Comparison of ENCODE assay signal across 8 cellular contexts in the genomic region with DNA sequence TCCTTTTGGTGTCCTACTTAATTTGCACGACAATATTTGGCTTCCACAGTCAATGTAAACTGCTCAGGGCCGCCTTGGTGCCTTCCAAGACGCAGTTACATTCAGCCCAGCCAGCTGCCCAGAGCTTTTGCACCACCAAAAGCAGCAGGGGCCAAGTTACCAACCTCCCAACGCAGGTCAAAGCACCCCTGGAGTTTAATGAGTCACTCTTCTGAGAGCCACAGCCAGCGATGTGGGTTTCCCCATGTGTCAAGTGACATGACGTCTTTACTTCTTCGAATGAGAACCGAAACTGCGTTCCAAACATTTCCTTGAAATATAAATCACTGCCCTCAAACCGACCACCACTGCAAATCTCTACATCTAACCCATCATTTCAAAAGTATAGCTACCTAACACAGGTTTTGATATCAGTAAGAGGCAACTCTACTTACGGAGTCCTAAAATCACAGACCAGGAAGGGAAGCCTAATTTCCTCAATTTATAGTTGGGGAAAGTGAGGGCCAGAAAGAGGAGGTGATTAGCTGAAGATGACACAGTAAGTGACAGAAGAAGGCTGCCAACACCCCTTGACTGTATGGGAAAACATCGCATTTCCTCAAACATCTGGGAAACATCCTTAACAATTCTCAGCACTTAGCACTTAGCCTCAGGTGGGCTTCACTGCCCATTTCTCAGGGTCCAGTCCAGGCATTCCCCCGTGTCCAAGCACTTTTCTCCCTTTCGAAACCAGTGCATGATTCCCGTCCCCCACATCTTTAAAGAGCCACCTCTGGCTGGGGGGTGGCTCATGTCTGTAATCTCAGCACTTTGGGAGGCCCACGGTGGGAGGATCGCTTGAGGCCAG. TPM values are rescaled to one million over a fixed set of nuclear protein-coding genes. Genes with fewer than 3 reads are reported as not detected.
DNase-seq lines count a peak whose midpoint lies in the region; ATAC-seq and TF ChIP-seq lines count a peak whose summit lies in the region.

No MANE protein-coding gene starts in this region.

- H3K27ac ChIP-seq in effector memory CD4-positive, alpha-beta T cell (ENCODE audit: insufficient read depth, low read length, poor library complexity, severe bottlenecking): peak overlapping the region; percentile 91
- H3K27ac ChIP-seq in upper lobe of left lung: peak overlapping the region in 2 of 4 donors; percentile 55 to 58

- H3K27ac Mint-ChIP-seq in WTC11: peak overlapping the region; percentile 94
- peak overlapping the region in 2 of 3 experiments; percentile 54 to 72 for H3K27ac Mint-ChIP-seq in nephron

- H3K9me3 Mint-ChIP-seq in WTC11 (no peaks in the 10 kb centered on the region), nephron (no peaks in the 10 kb centered on the region)

- peaks cover 88% of the 10 kb centered on the region for H3K4me1 Mint-ChIP-seq in WTC11
- H3K4me1 Mint-ChIP-seq in nephron: peaks cover 40% of the 10 kb centered on the region

- no peaks in the 10 kb centered on the region for H3K36me3 ChIP-seq in effector memory CD4-positive, alpha-beta T cell (ENCODE audit: control insufficient read depth, insufficient read depth, low read length)
- no peaks in the 10 kb centered on the region for H3K36me3 ChIP-seq in upper lobe of left lung

- peak overlapping the region; percentile 37 for H3K4me3 ChIP-seq in effector memory CD4-positive, alpha-beta T cell (ENCODE audit: insufficient read depth, low read depth, low read length, poor library complexity, severe bottlenecking)
- H3K4me3 ChIP-seq in upper lobe of left lung: peak overlapping the region in 1 of 4 donors; percentile 9

- no peaks in the 10 kb centered on the region for H3K27me3 ChIP-seq in effector memory CD4-positive, alpha-beta T cell (replicated peaks; ENCODE audit: control insufficient read depth, insufficient read depth, low read length, poor library complexity, severe bottlenecking)
- no peaks in the 10 kb centered on the region for H3K27me3 ChIP-seq in upper lobe of left lung

- peak in 2 of 4 donors; percentile 7 to 31 for TF ChIP-seq EP300 in upper lobe of left lung (IDR thresholded peaks at IDR 0.05)

- no peaks in the 10 kb centered on the region for H3K27me3 Mint-ChIP-seq in WTC11 (ENCODE audit: low read depth)
- H3K27me3 Mint-ChIP-seq in nephron (ENCODE audit: low read depth): peaks cover 3% of the 10 kb centered on the region

- peak; percentile 98 for DNase-seq in ELR (ENCODE audit: low read depth)
- DNase-seq in HS-5 (ENCODE audit: low read depth): peak; percentile 85
- DNase-seq in WTC11 (ENCODE audit: low spot score): peak; percentile 30
- peak; percentile 55 to 69 (median 58) for DNase-seq in effector memory CD4-positive, alpha-beta T cell
- DNase-seq in upper lobe of left lung: peak in 1 of 2 donors; percentile 75
- DNase-seq in NCI-H187 (lab: John Stamatoyannopoulos, UW): no peak

- ATAC-seq in GM21576 (IDR thresholded peaks at IDR 0.05; ENCODE audit: unreplicated experiment) (peak; percentile 96), WTC11 (peak; percentile 43), upper lobe of left lung (ENCODE audit: low FRiP score in 2 of 2) (peak; percentile 62 to 87)

- CTCF ChIA-PET in WTC11 (lab: Charles Lee): interaction anchor here (0.6 to 1.1 kb wide), 3 partner anchors 22 to 1260 kb away, joined by 3 to 4 read pairs (median 3); no protein-coding TSS in a partner anchor

- 41 to 53% methylated on average over 17 of the region's 17 CpGs for WGBS in upper lobe of left lung, 2 donors

- POLR2A ChIA-PET in WTC11 (lab: Charles Lee): no interaction called here

- H3K36me3 Mint-ChIP-seq in WTC11 (no peaks in the 10 kb centered on the region), nephron (ENCODE audit: low read depth) (no peaks in the 10 kb centered on the region)

- no peak for TF ChIP-seq CTCF in WTC11 (IDR thresholded peaks at IDR 0.05)
- TF ChIP-seq CTCF in nephron (IDR thresholded peaks at IDR 0.05; ENCODE audit: unreplicated experiment in 3 of 3): no peak
- TF ChIP-seq CTCF in upper lobe of left lung (IDR thresholded peaks at IDR 0.05): no peak

- no peaks in the 10 kb centered on the region for H3K9me3 ChIP-seq in effector memory CD4-positive, alpha-beta T cell (ENCODE audit: control insufficient read depth, low read length)
- H3K9me3 ChIP-seq in upper lobe of left lung: no peaks in the 10 kb centered on the region

- TF ChIP-seq POLR2A in upper lobe of left lung (IDR thresholded peaks at IDR 0.05): peak in 1 of 4 donors; percentile 40

- peaks cover 35% of the 10 kb centered on the region for H3K4me1 ChIP-seq in effector memory CD4-positive, alpha-beta T cell (ENCODE audit: control insufficient read depth, insufficient read depth, low read length, poor library complexity, severe bottlenecking)
- H3K4me1 ChIP-seq in upper lobe of left lung: peaks cover 2 to 11% (median 7%) of the 10 kb centered on the region in 4 donors

- H3K4me3 Mint-ChIP-seq in WTC11 (peak overlapping the region; percentile 14), nephron (no peak overlapping the region)

TF ChIP-seq in WTC11, 78 proteins besides CTCF, POLR2A, EP300 and RAD21:
- TF ChIP-seq NFE2L1 (CRISPR knock-in tag; IDR thresholded peaks at IDR 0.05) (no peak), ZNF423 (CRISPR knock-in tag; IDR thresholded peaks at IDR 0.05) (peak; percentile 81)

RNA-seq across cellular contexts. Expression of a gene that starts 24.5 kb away (rescaled TPM):
- total RNA-seq in WTC11 (2021): 14.0 to 19.7 TPM (median 15.5 TPM) in 3 replicates
- total RNA-seq in upper lobe of left lung: 1 to 10 TPM; 4.6 to 8.0 (median 5.3) TPM

Comparison
In these comparisons a context has a peak if more than half of its experiments do, and no peak if none do; other contexts are left out.
1. DNase-seq: peak in ELR (single experiment), HS-5 (single experiment), WTC11 (single experiment) and effector memory CD4-positive, alpha-beta T cell (3 of 3); none in NCI-H187 (0 of 2).
2. ATAC-seq: peak in every context shown above with its lines; median percentile 96 in GM21576; 74 in upper lobe of left lung; 43 in WTC11.